ENCODE assay signal across 9 cellular contexts in genomic region chr13:44759723-44760360, GRCh38.
DNase-seq lines count a peak whose midpoint lies in the region; TF ChIP-seq lines count a peak whose summit lies in the region.
"Had no signal": no experiment of that assay in that cellular context is flagged by ENCODE, and none has a peak within 500 bp of the region (broad histone marks: within the 10 kb centered on the region; RNA-seq: fewer than 3 reads in every experiment).

No MANE protein-coding gene starts in this region.

- H3K27me3 ChIP-seq in skeletal muscle satellite cell (ENCODE audit: control insufficient read depth, insufficient read depth, low read length) = no peaks in the 10 kb centered on the region
- no peaks in the 10 kb centered on the region for H3K27me3 ChIP-seq in mesendoderm (ENCODE audit: insufficient read depth, low read length, poor library complexity)

- H2BK15ac ChIP-seq in mesendoderm (replicated peaks; ENCODE audit: low read depth) = no peak overlapping the region

- no peaks in the 10 kb centered on the region for H3K79me2 ChIP-seq in mesendoderm (ENCODE audit: control insufficient read depth, insufficient read depth, low read length)

- no peak overlapping the region for H2BK5ac ChIP-seq in mesendoderm (ENCODE audit: low read length)

- H3K4me2 ChIP-seq in skeletal muscle satellite cell (ENCODE audit: low read length) (no peak overlapping the region), mesendoderm (ENCODE audit: low read length) (no peak overlapping the region)

- H3K4me1 ChIP-seq in skeletal muscle satellite cell (ENCODE audit: control insufficient read depth, insufficient read depth, low read length) (peaks cover 58% of the 10 kb centered on the region), mesendoderm (ENCODE audit: control insufficient read depth, low read depth, low read length) (peaks cover 4% of the 10 kb centered on the region)

- peak; percentile 55; the same call in 1 of the 2 replicates for TF ChIP-seq EP300 in Ishikawa (IDR thresholded peaks at IDR 0.05; ENCODE audit: borderline replicate concordance)

- H2AK5ac ChIP-seq in mesendoderm (ENCODE audit: low read length) = no peak overlapping the region

- H3K79me1 ChIP-seq in mesendoderm (ENCODE audit: low read length) = no peaks in the 10 kb centered on the region

- WGBS in mesendoderm (ENCODE audit: extremely low coverage, insufficient coverage, low lambda C conversion rate) = no CpG with 5 or more reads among the region's 4 CpGs

- H3K4me3 ChIP-seq in fibroblast of villous mesenchyme (ENCODE audit: low read depth, low read length) (no peak overlapping the region), skeletal muscle satellite cell (ENCODE audit: low read length) (no peak overlapping the region), mesendoderm (ENCODE audit: low read length) (no peak overlapping the region)

- H4K8ac ChIP-seq in mesendoderm (ENCODE audit: low read depth, low read length) = no peak overlapping the region

- H3K23ac ChIP-seq in mesendoderm (ENCODE audit: low read length) = no peak overlapping the region

- H3K27ac ChIP-seq in mesendoderm (ENCODE audit: low read depth, low read length) = no peak overlapping the region

- TF ChIP-seq RAD21 in Ishikawa (IDR thresholded peaks at IDR 0.05; ENCODE audit: low read depth) = no peak; the same call in 1 of the 2 replicates

- no peak overlapping the region for H3K18ac ChIP-seq in mesendoderm (ENCODE audit: low read length)

- no peak overlapping the region for H3K4ac ChIP-seq in mesendoderm (ENCODE audit: low read depth, low read length)

- peak; percentile 96 for DNase-seq in NCI-H748 (lab: John Stamatoyannopoulos, UW; ENCODE audit: unreplicated experiment)
- DNase-seq in fibroblast of villous mesenchyme (ENCODE audit: low read depth) = peak; percentile 15
- DNase-seq in Kasumi-1 (lab: John Stamatoyannopoulos, UW) = no peak
- no peak for DNase-seq in activated CD4-positive, alpha-beta T cell treated with anti-CD3 and anti-CD28 coated beads for 48 hours
- DNase-seq in GM19240 (ENCODE audit: insufficient read length, low spot score) = no peak
- DNase-seq in mesendoderm = no peak
- DNase-seq: activated CD8-positive, alpha-beta memory T cell treated with anti-CD3 and anti-CD28 coated beads for 24 hours had no signal

- H3K36me3 ChIP-seq in skeletal muscle satellite cell (ENCODE audit: insufficient read depth, low read length) (no peaks in the 10 kb centered on the region), mesendoderm (ENCODE audit: control insufficient read depth, insufficient read depth, low read length) (no peaks in the 10 kb centered on the region)

- H2BK120ac ChIP-seq in mesendoderm (ENCODE audit: low read depth, low read length) = no peak overlapping the region

- H3K9ac ChIP-seq in skeletal muscle satellite cell (ENCODE audit: low read depth, low read length) (peak overlapping the region; percentile 56), mesendoderm (ENCODE audit: low read length) (no peak overlapping the region)

- no peak for TF ChIP-seq CTCF in fibroblast of villous mesenchyme (IDR thresholded peaks at IDR 0.05; ENCODE audit: insufficient read depth, low read depth, low read length)

- no peak overlapping the region for H3K56ac ChIP-seq in mesendoderm (ENCODE audit: low read length)

- H4K5ac ChIP-seq in mesendoderm (ENCODE audit: low read length) = no peak overlapping the region

- H3K9me3 ChIP-seq in skeletal muscle satellite cell (replicated peaks; ENCODE audit: low read length) = no peaks in the 10 kb centered on the region

TF ChIP-seq in Ishikawa, 13 proteins besides CTCF, POLR2A, EP300 and RAD21:
- no peak; the same call in 1 of the 2 replicates for TF ChIP-seq NFIC (IDR thresholded peaks at IDR 0.05)
- no peak for TF ChIP-seq TAF1 (IDR thresholded peaks at IDR 0.05; ENCODE audit: low read depth)
- TF ChIP-seq FOXM1 (IDR thresholded peaks at IDR 0.05; ENCODE audit: borderline replicate concordance, low read depth) = peak; percentile 27; the same call in 1 of the 2 replicates
- TF ChIP-seq YY1 (IDR thresholded peaks at IDR 0.05; ENCODE audit: low read depth) = peak; percentile 44; the same call in 1 of the 2 replicates
- peak; percentile 59 for TF ChIP-seq MAX (IDR thresholded peaks at IDR 0.05)
- TF ChIP-seq TEAD4 (IDR thresholded peaks at IDR 0.05) = 0 out of 2 replicates have a peak, but pooled peaks have one; percentile 7
- TF ChIP-seq TCF12 (IDR thresholded peaks at IDR 0.05; ENCODE audit: low read depth) = peak; percentile 61; the same call in 1 of the 2 replicates

Comparison
In these comparisons a context has a peak if more than half of its experiments do, and no peak if none do; other contexts are left out.
1. DNase-seq: peak in NCI-H748 (single experiment) and fibroblast of villous mesenchyme (single experiment); none in Kasumi-1 (0 of 2), activated CD4-positive, alpha-beta T cell treated with anti-CD3 and anti-CD28 coated beads for 48 hours (single experiment), GM19240 (single experiment) and mesendoderm (single experiment).